Comparison of ENCODE assay signal across 15 cellular contexts in the genomic region with DNA sequence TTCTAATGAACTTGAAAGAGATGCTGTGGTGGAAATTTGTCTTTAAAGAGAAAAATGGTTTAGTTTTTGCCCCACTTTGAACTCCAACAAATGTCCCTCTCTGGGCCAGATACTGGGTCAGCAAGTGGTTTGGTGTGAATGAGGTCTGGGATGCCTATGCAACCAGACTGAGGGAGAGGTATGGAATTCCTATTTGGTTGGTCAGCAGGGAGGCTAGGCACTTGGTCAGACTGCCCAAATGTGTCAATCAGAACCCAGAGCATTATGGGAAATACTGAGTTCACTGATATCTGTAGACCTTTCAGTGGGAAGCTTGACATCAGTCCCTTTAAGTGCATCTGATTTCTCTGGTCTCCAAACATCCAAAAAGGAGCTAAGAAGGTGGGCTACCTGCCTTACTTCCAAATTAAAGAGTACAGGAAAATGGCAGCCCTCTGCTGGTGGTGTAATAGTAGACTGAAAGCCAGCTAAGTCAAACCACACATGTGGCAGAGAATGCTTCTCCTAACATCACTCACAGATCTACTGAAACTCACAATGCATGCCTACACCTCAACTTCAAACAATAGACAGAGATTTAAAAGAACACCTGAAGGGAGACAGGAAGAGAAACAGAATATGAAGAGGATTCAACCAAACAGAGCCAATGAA.
"Had no signal": no experiment of that assay in that cellular context is flagged by ENCODE, and none has a peak within 500 bp of the region (broad histone marks: within the 10 kb centered on the region; RNA-seq: fewer than 3 reads in every experiment).

No MANE protein-coding gene starts in this region.

- ATAC-seq: gastroesophageal sphincter, left ventricle myocardium superior had no signal

- H3K36me3 ChIP-seq: cardiac muscle cell, gastroesophageal sphincter, right atrium auricular region, transverse colon, vagina had no signal

- DNase-seq: activated CD4-positive, alpha-beta T cell treated with anti-CD3 and anti-CD28 coated beads for 1 hour; activated CD4-positive, alpha-beta T cell treated with anti-CD3 and anti-CD28 coated beads, Interleukin-2, amount 50 U/mL, for 48 hours; activated naive CD4-positive, alpha-beta T cell treated with anti-CD3 and anti-CD28 coated beads, Interleukin-2, amount 10 ng/mL, durations not matched to agents 7 days and 5 days; activated T-cell treated with anti-CD3 and anti-CD28 coated beads, Interleukin-2, amount 50 U/mL, for 1 hour; left ventricle myocardium superior; stimulated activated CD4-positive, alpha-beta T cell treated with anti-CD3 and anti-CD28 coated beads, Interleukin-4, amount 100 ng/mL, for 24 hours; stimulated activated naive CD4-positive, alpha-beta T cell; substantia nigra; transverse colon had no signal

- FAIRE-seq: endometrium had no signal

- H3K27me3 ChIP-seq: cardiac muscle cell, gastroesophageal sphincter, right atrium auricular region, transverse colon, vagina had no signal

- H3K27ac ChIP-seq: cardiac muscle cell, gastroesophageal sphincter, right atrium auricular region, skin epidermis, transverse colon, vagina had no signal

- H3K4me3 ChIP-seq: cardiac muscle cell, gastroesophageal sphincter, right atrium auricular region, skin epidermis, transverse colon, vagina had no signal

- H3K9me3 ChIP-seq: gastroesophageal sphincter, right atrium auricular region, transverse colon, vagina had no signal

- H3K4me1 ChIP-seq: gastroesophageal sphincter, right atrium auricular region, transverse colon, vagina had no signal
